In genomic region chr6:130138116-130138908, GRCh38 we compare ENCODE assay signal across 14 cellular contexts.
DNase-seq lines count a peak whose midpoint lies in the region; ATAC-seq, FAIRE-seq and TF ChIP-seq lines count a peak whose summit lies in the region.
"Had no signal": no experiment of that assay in that cellular context is flagged by ENCODE, and none has a peak within 500 bp of the region (broad histone marks: within the 10 kb centered on the region; RNA-seq: fewer than 3 reads in every experiment).

No MANE protein-coding gene starts in this region.

- no peak overlapping the region; the same call in 1 of the 2 replicates for H2AFZ ChIP-seq in GM12878 (ENCODE audit: control insufficient read depth, low read depth, low read length)

- no peak for DNase-seq in GM12878 (ENCODE audit: low read depth, low spot score)
- no peak for DNase-seq in erythroblast (lab: John Stamatoyannopoulos, UW)
- DNase-seq in NCI-H146 (lab: John Stamatoyannopoulos, UW): no peak
- no peak for DNase-seq in NCI-H69 (lab: John Stamatoyannopoulos, UW)
- no peak for DNase-seq in sciatic nerve (ENCODE audit: low spot score)
- DNase-seq: aorta, NCI-H2081, sigmoid colon had no signal

- 0 out of 2 replicates have a peak overlapping the region, but pooled peaks have one; percentile 11 for H3K27ac ChIP-seq in GM12878 (ENCODE audit: control insufficient read depth, insufficient read depth)
- H3K27ac ChIP-seq: epithelial cell of prostate, sigmoid colon had no signal

- CTCF ChIA-PET in GM12878 (lab: Yijun Ruan, JAX): no interaction called here

- in situ Hi-C loops in GM12878 (cut with MboI): no loop called here

- no peaks in the 10 kb centered on the region for H3K79me2 ChIP-seq in GM12878 (ENCODE audit: control insufficient read depth, insufficient read depth, low read length)

- FAIRE-seq in GM12878 (lab: Jason Lieb, UNC): no peak
- FAIRE-seq: D721Med, RCC 7860 had no signal

- TF ChIP-seq CTCF in GM12878 (IDR thresholded peaks at IDR 0.05 in 2 of 3, conservative IDR thresholded peaks at IDR 0.05 in 1 of 3; ENCODE audit: control insufficient read depth in 2 of 3, extremely low read depth in 1 of 3, insufficient read depth in 1 of 3, low read depth in 3 of 3, low read length in 3 of 3): no peak

- ATAC-seq in GM18867 (IDR thresholded peaks at IDR 0.05; ENCODE audit: unreplicated experiment): peak; percentile 90
- peak; percentile 70 for ATAC-seq in GM21447 (IDR thresholded peaks at IDR 0.05; ENCODE audit: unreplicated experiment)
- ATAC-seq in HG03354 (IDR thresholded peaks at IDR 0.05; ENCODE audit: poor library complexity, severe bottlenecking, unreplicated experiment): peak; percentile 62
- peak; percentile 65 for ATAC-seq in GM12878
- no peak for ATAC-seq in sciatic nerve

- no peaks in the 10 kb centered on the region for H3K36me3 ChIP-seq in GM12878 (ENCODE audit: control insufficient read depth in 2 of 2, insufficient read depth in 2 of 2, low read length in 1 of 2)
- H3K36me3 ChIP-seq: sigmoid colon had no signal

- intact Hi-C loops in GM12878 (cut with micrococcal nuclease; ENCODE audit: unreplicated experiment): no loop called here
- intact Hi-C loops in sciatic nerve (cut with DNase I): no loop called here

- POLR2A ChIA-PET in GM12878 (lab: Charles Lee): no interaction called here

- RAD21 ChIA-PET in GM12878 (lab: Charles Lee; ENCODE audit: unreplicated experiment): no interaction called here

- no peaks in the 10 kb centered on the region; the same call in 2 of the 3 replicates for H3K9me3 ChIP-seq in GM12878 (replicated peaks; ENCODE audit: control insufficient read depth, insufficient read depth, low read length)
- H3K9me3 ChIP-seq: sigmoid colon had no signal

- H3K4me3 ChIP-seq in GM12878: no peak overlapping the region
- H3K4me3 ChIP-seq: sigmoid colon had no signal

- peaks cover 11% of the 10 kb centered on the region; the same call in 1 of the 2 replicates for H3K4me1 ChIP-seq in GM12878 (ENCODE audit: control insufficient read depth, insufficient read depth, low read length)
- H3K4me1 ChIP-seq: sigmoid colon had no signal

- H3K27me3 ChIP-seq in GM12878 (replicated peaks in 1 of 2; ENCODE audit: control insufficient read depth in 2 of 2, insufficient read depth in 2 of 2, low read length in 1 of 2): no peaks in the 10 kb centered on the region
- H3K27me3 ChIP-seq: sigmoid colon had no signal

- no peaks in the 10 kb centered on the region for H4K20me1 ChIP-seq in GM12878 (ENCODE audit: control insufficient read depth, insufficient read depth)

- no peak for TF ChIP-seq EP300 in GM12878 (IDR thresholded peaks at IDR 0.05; ENCODE audit: borderline replicate concordance in 1 of 2, control insufficient read depth in 1 of 2, low read depth in 2 of 2, low read length in 2 of 2)

- no peak overlapping the region for H3K9ac ChIP-seq in GM12878 (ENCODE audit: control insufficient read depth, insufficient read depth, low read length)

- no TSS peak for BruUV-seq in GM12878 (replicated peaks; lab: Mats Ljungman, UMichigan)

- SMC1A ChIA-PET in GM12878 (lab: Charles Lee; ENCODE audit: uncharacterized antibody, unreplicated experiment): interaction anchor here (0.9 to 1.8 kb wide), 4 partner anchors 11 to 83 kb away, joined by 3 to 4 read pairs (median 3); no protein-coding TSS in a partner anchor

- no peak for TF ChIP-seq RAD21 in GM12878 (IDR thresholded peaks at IDR 0.05; ENCODE audit: insufficient read depth, low read depth, low read length)

- 88% methylated on average over 7 of the region's 7 CpGs for WGBS in GM12878 (ENCODE audit: insufficient coverage, insufficient replicate concordance, low lambda C conversion rate, missing lambda C conversion rate)

- TF ChIP-seq POLR2A in GM12878 (IDR thresholded peaks at IDR 0.05; ENCODE audit: low read depth, low read length) (no peak), erythroblast (IDR thresholded peaks at IDR 0.05; ENCODE audit: low read length) (no peak)

- peak overlapping the region; percentile 45; the same call in 1 of the 2 replicates for H3K4me2 ChIP-seq in GM12878 (ENCODE audit: control insufficient read depth, insufficient read depth)

TF ChIP-seq in GM12878, 131 proteins besides CTCF, POLR2A, EP300 and RAD21:
- no peak for TF ChIP-seq TBL1XR1 (IDR thresholded peaks at IDR 0.05; ENCODE audit: low read depth, low read length)
- TF ChIP-seq IKZF2 (IDR thresholded peaks at IDR 0.05): 0 out of 4 replicates have a peak, but pooled peaks of 1 of the 2 experiments have one; percentile 9
- TF ChIP-seq ZNF384 (IDR thresholded peaks at IDR 0.05; ENCODE audit: borderline replicate concordance, low read depth, low read length): peak; percentile 26; the same call in 1 of the 2 replicates
- TF ChIP-seq FOXM1 (IDR thresholded peaks at IDR 0.05; ENCODE audit: low read depth, low read length): no peak
- TF ChIP-seq ESRRA (IDR thresholded peaks at IDR 0.05; ENCODE audit: low read length): no peak
- peak; percentile 84 for TF ChIP-seq JUNB (IDR thresholded peaks at IDR 0.05)
- TF ChIP-seq IRF4 (IDR thresholded peaks at IDR 0.05; ENCODE audit: low read depth, low read length): peak; percentile 37; the same call in 1 of the 2 replicates
- no peak for TF ChIP-seq NFYA (IDR thresholded peaks at IDR 0.05; ENCODE audit: borderline replicate concordance, low read depth, low read length)
- TF ChIP-seq EGR1 (IDR thresholded peaks at IDR 0.05; ENCODE audit: borderline replicate concordance in 1 of 2, low read depth in 2 of 2, low read length in 2 of 2): no peak
- peak; percentile 61; the same call in 1 of the 2 replicates for TF ChIP-seq ATF2 (IDR thresholded peaks at IDR 0.05; ENCODE audit: low read length)
